ENCODE assay signal across 11 cellular contexts in the genomic region with DNA sequence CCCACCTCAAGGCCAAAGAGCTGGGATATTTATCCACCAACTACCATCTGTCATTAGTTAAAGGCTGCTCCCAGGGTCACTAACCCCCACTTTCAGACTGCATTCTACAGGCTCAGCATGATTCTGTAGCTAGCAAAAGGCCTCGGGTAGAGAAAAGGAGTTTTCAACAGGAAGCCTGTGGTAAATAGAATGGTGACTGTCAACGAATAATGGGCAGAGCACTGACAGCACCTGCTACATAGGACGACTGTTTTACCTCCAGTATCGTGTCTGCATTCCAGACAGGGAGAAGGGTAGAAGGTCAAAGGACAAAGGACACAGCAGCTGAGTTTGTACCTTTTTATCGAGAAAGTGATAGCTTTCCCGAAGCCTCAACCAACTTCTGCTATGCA. TPM values are rescaled to one million over a fixed set of nuclear protein-coding genes. Genes with fewer than 3 reads are reported as not detected.
DNase-seq lines count a peak whose midpoint lies in the region; ATAC-seq, FAIRE-seq and TF ChIP-seq lines count a peak whose summit lies in the region.
"Had no signal": no experiment of that assay in that cellular context is flagged by ENCODE, and none has a peak within 500 bp of the region (broad histone marks: within the 10 kb centered on the region; RNA-seq: fewer than 3 reads in every experiment).

No MANE protein-coding gene starts in this region.

- H3K9me3 Mint-ChIP-seq in WTC11: no peaks in the 10 kb centered on the region

- ATAC-seq in GM19467 (IDR thresholded peaks at IDR 0.05; ENCODE audit: unreplicated experiment) (peak; percentile 63), HG03060 (IDR thresholded peaks at IDR 0.05; ENCODE audit: low read depth, unreplicated experiment) (peak; percentile 34), WTC11 (peak; percentile 61; the same call in 1 of the 2 replicates)

- H3K4me1 Mint-ChIP-seq in WTC11: peaks cover 18% of the 10 kb centered on the region

- DNase-seq in GM12891 (ENCODE audit: insufficient read length, low spot score) (no peak), WTC11 (ENCODE audit: low spot score) (no peak), DMS79 treated with DMSO at 0.1 percent for 48 hours (lab: John Stamatoyannopoulos, UW) (no peak), HTR-8/SVneo (ENCODE audit: insufficient read length, low spot score) (no peak), NOMO-1 treated with DMSO at 0.1 percent for 48 hours (lab: John Stamatoyannopoulos, UW; ENCODE audit: unreplicated experiment) (no peak), medulla oblongata (ENCODE audit: extremely low spot score) (no peak)
- DNase-seq: activated naive CD4-positive, alpha-beta T cell; Caco-2; Kasumi-1 had no signal

- no peak for TF ChIP-seq POLR2A in GM12891 (IDR thresholded peaks at IDR 0.05; ENCODE audit: low read depth, low read length)

- FAIRE-seq in GM12891 (lab: Jason Lieb, UNC) (peak; percentile 91), HTR-8/SVneo (lab: Jason Lieb, UNC) (no peak)

- CTCF ChIA-PET in WTC11 (lab: Charles Lee): interaction anchor here (1.0 to 2.6 kb wide), 6 partner anchors 9 to 346 kb away, joined by 3 to 11 read pairs (median 8); a partner anchor contains a TSS

- H3K4me3 Mint-ChIP-seq in WTC11: no peak overlapping the region

- peaks cover 3% of the 10 kb centered on the region; the same call in 1 of the 2 replicates for H3K36me3 Mint-ChIP-seq in WTC11

- no peak for TF ChIP-seq CTCF in WTC11 (IDR thresholded peaks at IDR 0.05)

- POLR2A ChIA-PET in WTC11 (lab: Charles Lee): interaction anchor here (1.2 kb wide), 1 partner anchor 84 kb away, joined by 4 read pairs; no protein-coding TSS in a partner anchor

- H3K27ac Mint-ChIP-seq in WTC11: no peak overlapping the region

- H3K27me3 Mint-ChIP-seq in WTC11 (ENCODE audit: low read depth): peaks cover 3% of the 10 kb centered on the region; the same call in 1 of the 2 replicates

TF ChIP-seq in GM12891, 5 proteins besides CTCF, POLR2A, EP300 and RAD21:
- no peak for TF ChIP-seq TAF1 (IDR thresholded peaks at IDR 0.05; ENCODE audit: low read depth, low read length)
- TF ChIP-seq PAX5 (IDR thresholded peaks at IDR 0.05; ENCODE audit: insufficient read depth, low read length, severe bottlenecking): no peak
- no peak for TF ChIP-seq SPI1 (IDR thresholded peaks at IDR 0.05; ENCODE audit: low read depth, low read length)
- no peak for TF ChIP-seq POU2F2 (IDR thresholded peaks at IDR 0.05; ENCODE audit: low read depth, low read length)
- TF ChIP-seq POLR2AphosphoS5 (IDR thresholded peaks at IDR 0.05; ENCODE audit: low read depth, low read length): no peak

TF ChIP-seq in WTC11, 78 proteins besides CTCF, POLR2A, EP300 and RAD21:
- TF ChIP-seq, protein P1, sequence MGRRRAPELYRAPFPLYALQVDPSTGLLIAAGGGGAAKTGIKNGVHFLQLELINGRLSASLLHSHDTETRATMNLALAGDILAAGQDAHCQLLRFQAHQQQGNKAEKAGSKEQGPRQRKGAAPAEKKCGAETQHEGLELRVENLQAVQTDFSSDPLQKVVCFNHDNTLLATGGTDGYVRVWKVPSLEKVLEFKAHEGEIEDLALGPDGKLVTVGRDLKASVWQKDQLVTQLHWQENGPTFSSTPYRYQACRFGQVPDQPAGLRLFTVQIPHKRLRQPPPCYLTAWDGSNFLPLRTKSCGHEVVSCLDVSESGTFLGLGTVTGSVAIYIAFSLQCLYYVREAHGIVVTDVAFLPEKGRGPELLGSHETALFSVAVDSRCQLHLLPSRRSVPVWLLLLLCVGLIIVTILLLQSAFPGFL (CRISPR knock-in tag; IDR thresholded peaks at IDR 0.05; ENCODE audit: borderline replicate concordance): no peak
- TF ChIP-seq, protein P2, sequence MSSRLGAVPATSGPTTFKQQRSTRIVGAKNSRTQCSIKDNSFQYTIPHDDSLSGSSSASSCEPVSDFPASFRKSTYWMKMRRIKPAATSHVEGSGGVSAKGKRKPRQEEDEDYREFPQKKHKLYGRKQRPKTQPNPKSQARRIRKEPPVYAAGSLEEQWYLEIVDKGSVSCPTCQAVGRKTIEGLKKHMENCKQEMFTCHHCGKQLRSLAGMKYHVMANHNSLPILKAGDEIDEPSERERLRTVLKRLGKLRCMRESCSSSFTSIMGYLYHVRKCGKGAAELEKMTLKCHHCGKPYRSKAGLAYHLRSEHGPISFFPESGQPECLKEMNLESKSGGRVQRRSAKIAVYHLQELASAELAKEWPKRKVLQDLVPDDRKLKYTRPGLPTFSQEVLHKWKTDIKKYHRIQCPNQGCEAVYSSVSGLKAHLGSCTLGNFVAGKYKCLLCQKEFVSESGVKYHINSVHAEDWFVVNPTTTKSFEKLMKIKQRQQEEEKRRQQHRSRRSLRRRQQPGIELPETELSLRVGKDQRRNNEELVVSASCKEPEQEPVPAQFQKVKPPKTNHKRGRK (CRISPR knock-in tag; IDR thresholded peaks at IDR 0.05; ENCODE audit: borderline replicate concordance): no peak
- TF ChIP-seq, protein P3, sequence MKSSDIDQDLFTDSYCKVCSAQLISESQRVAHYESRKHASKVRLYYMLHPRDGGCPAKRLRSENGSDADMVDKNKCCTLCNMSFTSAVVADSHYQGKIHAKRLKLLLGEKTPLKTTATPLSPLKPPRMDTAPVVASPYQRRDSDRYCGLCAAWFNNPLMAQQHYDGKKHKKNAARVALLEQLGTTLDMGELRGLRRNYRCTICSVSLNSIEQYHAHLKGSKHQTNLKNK (CRISPR knock-in tag; IDR thresholded peaks at IDR 0.05): no peak
- TF ChIP-seq, protein P4, sequence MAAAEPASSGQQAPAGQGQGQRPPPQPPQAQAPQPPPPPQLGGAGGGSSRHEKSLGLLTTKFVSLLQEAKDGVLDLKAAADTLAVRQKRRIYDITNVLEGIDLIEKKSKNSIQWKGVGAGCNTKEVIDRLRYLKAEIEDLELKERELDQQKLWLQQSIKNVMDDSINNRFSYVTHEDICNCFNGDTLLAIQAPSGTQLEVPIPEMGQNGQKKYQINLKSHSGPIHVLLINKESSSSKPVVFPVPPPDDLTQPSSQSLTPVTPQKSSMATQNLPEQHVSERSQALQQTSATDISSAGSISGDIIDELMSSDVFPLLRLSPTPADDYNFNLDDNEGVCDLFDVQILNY (CRISPR knock-in tag; IDR thresholded peaks at IDR 0.05): no peak
- no peak for TF ChIP-seq SP1 (CRISPR knock-in tag; conservative IDR thresholded peaks at IDR 0.05)
- no peak for TF ChIP-seq NFATC4 (CRISPR knock-in tag; IDR thresholded peaks at IDR 0.05)
- TF ChIP-seq ZNF121 (CRISPR knock-in tag; IDR thresholded peaks at IDR 0.05): no peak
- TF ChIP-seq, protein P5, sequence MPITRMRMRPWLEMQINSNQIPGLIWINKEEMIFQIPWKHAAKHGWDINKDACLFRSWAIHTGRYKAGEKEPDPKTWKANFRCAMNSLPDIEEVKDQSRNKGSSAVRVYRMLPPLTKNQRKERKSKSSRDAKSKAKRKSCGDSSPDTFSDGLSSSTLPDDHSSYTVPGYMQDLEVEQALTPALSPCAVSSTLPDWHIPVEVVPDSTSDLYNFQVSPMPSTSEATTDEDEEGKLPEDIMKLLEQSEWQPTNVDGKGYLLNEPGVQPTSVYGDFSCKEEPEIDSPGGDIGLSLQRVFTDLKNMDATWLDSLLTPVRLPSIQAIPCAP (CRISPR knock-in tag; IDR thresholded peaks at IDR 0.05): no peak
- no peak for TF ChIP-seq JAZF1 (CRISPR knock-in tag; IDR thresholded peaks at IDR 0.05)
- TF ChIP-seq IRF2 (CRISPR knock-in tag; IDR thresholded peaks at IDR 0.05; ENCODE audit: borderline replicate concordance, low read depth): no peak
- TF ChIP-seq, protein P6, sequence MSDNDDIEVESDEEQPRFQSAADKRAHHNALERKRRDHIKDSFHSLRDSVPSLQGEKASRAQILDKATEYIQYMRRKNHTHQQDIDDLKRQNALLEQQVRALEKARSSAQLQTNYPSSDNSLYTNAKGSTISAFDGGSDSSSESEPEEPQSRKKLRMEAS (CRISPR knock-in tag; IDR thresholded peaks at IDR 0.05): no peak
- TF ChIP-seq CBFB (CRISPR knock-in tag; IDR thresholded peaks at IDR 0.05; ENCODE audit: low read depth): no peak
- no peak for TF ChIP-seq ELF4 (CRISPR knock-in tag; IDR thresholded peaks at IDR 0.05; ENCODE audit: low read depth)
- TF ChIP-seq ZNF416 (CRISPR knock-in tag; IDR thresholded peaks at IDR 0.05): no peak
- TF ChIP-seq NR2C2 (CRISPR knock-in tag; IDR thresholded peaks at IDR 0.05): no peak

RNA-seq across cellular contexts. Expression of a gene that starts 20.3 kb away (rescaled TPM):
- 6.6 TPM for polyA plus RNA-seq in GM12891 (2012; ENCODE audit: low read depth, missing spikeins)
- total RNA-seq in WTC11 (2021): 20.0 to 22.1 TPM (median 21.2 TPM) in 3 replicates

RNA-seq across cellular contexts. Expression of a gene that starts 20.3 kb away (rescaled TPM):
- polyA plus RNA-seq in GM12891 (2012; ENCODE audit: low read depth, missing spikeins): 18.8 TPM
- total RNA-seq in WTC11 (2021): 10.1 to 12.2 TPM (median 10.7 TPM) in 3 replicates
